19 cellular contexts compared by ENCODE assay signal in the genomic region with DNA sequence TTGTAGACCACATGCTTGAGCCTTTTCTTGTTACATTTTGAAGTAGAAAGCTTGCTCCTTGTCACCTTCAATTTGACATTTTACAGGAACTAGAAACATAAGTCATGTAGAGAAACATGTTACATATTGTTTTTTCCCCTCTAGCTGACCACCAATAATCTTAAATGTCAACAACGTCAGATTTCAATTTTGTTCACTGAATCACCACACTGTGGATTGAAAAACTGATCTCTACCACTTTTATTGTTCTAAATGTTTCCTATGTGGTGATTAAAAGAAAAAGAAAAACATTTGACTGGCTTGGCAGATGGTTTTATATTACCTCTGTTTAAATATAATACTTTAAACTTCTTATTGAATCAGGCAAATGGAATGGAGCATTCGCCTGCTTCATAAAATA.
A peak's percentile ranks its signal among the peaks of the same experiment; 100 is the strongest.
DNase-seq lines count a peak whose midpoint lies in the region; ATAC-seq and TF ChIP-seq lines count a peak whose summit lies in the region.
"Had no signal": no experiment of that assay in that cellular context is flagged by ENCODE, and none has a peak within 500 bp of the region (broad histone marks: within the 10 kb centered on the region; RNA-seq: fewer than 3 reads in every experiment).

No MANE protein-coding gene starts in this region.

- H3K4ac ChIP-seq in IMR-90 (ENCODE audit: low read depth, low read length) = peak overlapping the region; percentile 35; the same call in 1 of the 2 replicates

- in situ Hi-C loops in IMR-90 (cut with MboI; ENCODE audit: low sequenced_read_pairs) = no loop called here
- in situ Hi-C loops in astrocyte of the spinal cord (cut with HindIII; ENCODE audit: low sequenced_read_pairs) = no loop called here

- peak; percentile 62 for ATAC-seq in IMR-90 (ENCODE audit: low read depth)
- ATAC-seq: activated CD8-positive, alpha-beta T cell treated with anti-CD3 and anti-CD28 coated beads for 36 hours; activated T-cell treated with anti-CD3 and anti-CD28 coated beads, Interleukin-2, amount 50 U/mL, for 4 hours; esophagus mucosa; pancreas; T-cell; WTC11 had no signal

- H3K4me3 ChIP-seq in IMR-90 (ENCODE audit: insufficient read depth, low read depth, low read length) (peak overlapping the region; percentile 2; the same call in 1 of the 2 replicates), astrocyte of the spinal cord (ENCODE audit: low read depth, low read length) (no peak overlapping the region), fibroblast of the aortic adventitia (ENCODE audit: low read depth, low read length) (no peak overlapping the region)
- H3K4me3 ChIP-seq: pancreas, sigmoid colon had no signal

- peak overlapping the region; percentile 97 for H2BK5ac ChIP-seq in IMR-90 (ENCODE audit: low read depth, low read length, poor library complexity, severe bottlenecking)

- BruUV-seq in IMR-90 (replicated peaks; lab: Mats Ljungman, UMichigan) = no TSS peak

- H3K36me3 ChIP-seq in IMR-90 (ENCODE audit: control insufficient read depth, insufficient read depth, low read length) = no peaks in the 10 kb centered on the region
- H3K36me3 ChIP-seq: pancreas, sigmoid colon had no signal

- H2BK15ac ChIP-seq in IMR-90 (ENCODE audit: low read depth, low read length) = peak overlapping the region; percentile 79; the same call in 1 of the 3 replicates

- WGBS in IMR-90 (ENCODE audit: extremely low coverage in 2 of 2, insufficient read length in 1 of 2), 2 experiments = no CpG with 5 or more reads among the region's 2 CpGs

- POLR2A ChIA-PET in IMR-90 (lab: Charles Lee; ENCODE audit: unreplicated experiment) = interaction anchor here (0.6 kb wide), 1 partner anchor 83 kb away, joined by 3 read pairs; no protein-coding TSS in a partner anchor

- H3K27me3 ChIP-seq in IMR-90 (ENCODE audit: control insufficient read depth, insufficient read depth, low read length) = no peaks in the 10 kb centered on the region
- H3K27me3 ChIP-seq: pancreas, sigmoid colon had no signal

- no peak for TF ChIP-seq RAD21 in IMR-90 (IDR thresholded peaks at IDR 0.05; ENCODE audit: low read length)

- no peaks in the 10 kb centered on the region for H3K79me1 ChIP-seq in IMR-90 (ENCODE audit: low read depth in 1 of 2, low read length in 2 of 2)

- H3K14ac ChIP-seq in IMR-90 (replicated peaks; ENCODE audit: low read depth, low read length) = 0 out of 2 replicates have a peak overlapping the region, but pooled peaks have one; percentile 49

- peak overlapping the region; percentile 90 for H3K4me2 ChIP-seq in IMR-90 (ENCODE audit: low read depth, low read length)

- DNase-seq in IMR-90 (peak; percentile 82), astrocyte of the spinal cord (ENCODE audit: low read depth, low spot score) (peak; percentile 76), fibroblast of the aortic adventitia (ENCODE audit: low read depth) (peak; percentile 68), NCI-H345 (lab: John Stamatoyannopoulos, UW) (no peak), NCI-H187 treated with DMSO at 0.1 percent for 48 hours (lab: John Stamatoyannopoulos, UW) (no peak), T-helper 9 cell (no peak)
- no peak for DNase-seq in activated CD4-positive, alpha-beta T cell treated with anti-CD3 and anti-CD28 coated beads, Interleukin-2, amount 50 U/mL, for 4 hours
- DNase-seq: activated CD8-positive, alpha-beta T cell treated with anti-CD3 and anti-CD28 coated beads for 36 hours; activated naive CD4-positive, alpha-beta T cell treated with anti-CD3 and anti-CD28 coated beads, Interleukin-2, amount 50 U/mL, for 16 hours; activated T-cell treated with anti-CD3 and anti-CD28 coated beads, Interleukin-2, amount 50 U/mL, for 4 hours; C1 segment of cervical spinal cord; naive B cell; NCI-H446 treated with DMSO at 0.1 percent for 48 hours; pancreas; sigmoid colon; T-cell had no signal

- H2AFZ ChIP-seq in IMR-90 (replicated peaks; ENCODE audit: low read length, poor library complexity) = no peak overlapping the region

- no peak overlapping the region for H2AK5ac ChIP-seq in IMR-90 (ENCODE audit: low read depth, low read length)

- TF ChIP-seq POLR2A in IMR-90 (IDR thresholded peaks at IDR 0.05; ENCODE audit: low read depth, low read length) = no peak

- H2BK120ac ChIP-seq in IMR-90 (ENCODE audit: low read depth, low read length) = peak overlapping the region; percentile 84

- H4K8ac ChIP-seq in IMR-90 (ENCODE audit: low read depth in 2 of 2, low read length in 2 of 2) = peak overlapping the region in 1 of 2 experiments; percentile 79; a peak in 2 of 4 replicates

- dilution Hi-C loops in IMR-90 (cut with HindIII; ENCODE audit: low sequenced_read_pairs, unreplicated experiment) = no loop called here

- H3K9me3 ChIP-seq in IMR-90 (ENCODE audit: control insufficient read depth, insufficient read depth, low read length) = no peaks in the 10 kb centered on the region
- H3K9me3 ChIP-seq: pancreas, sigmoid colon had no signal

- intact Hi-C loops in IMR-90 (cut with micrococcal nuclease) = no loop called here

- H3K18ac ChIP-seq in IMR-90 (ENCODE audit: low read depth, low read length) = peak overlapping the region; percentile 94

- H3K56ac ChIP-seq in IMR-90 (ENCODE audit: extremely low read depth, insufficient read depth, low read length) = no peak overlapping the region

- peak overlapping the region; percentile 33; the same call in 1 of the 2 replicates for H4K5ac ChIP-seq in IMR-90 (ENCODE audit: low read depth, low read length)

- peaks cover 3% of the 10 kb centered on the region; the same call in 1 of the 2 replicates for H3K4me1 ChIP-seq in IMR-90 (ENCODE audit: control insufficient read depth, insufficient read depth, low read length)
- H3K4me1 ChIP-seq: pancreas had no signal

- H3K23ac ChIP-seq in IMR-90 (ENCODE audit: low read depth, low read length) = peak overlapping the region; percentile 75; the same call in 1 of the 2 replicates

- peak overlapping the region; percentile 55; the same call in 1 of the 2 replicates for H4K91ac ChIP-seq in IMR-90 (ENCODE audit: insufficient read depth, low read depth, low read length)

- CTCF ChIA-PET in IMR-90 (lab: Yijun Ruan, JAX) = interaction anchor here (0.8 kb wide), 1 partner anchor 1380 kb away, joined by 3 read pairs; no protein-coding TSS in a partner anchor

- no peak overlapping the region for H2AK9ac ChIP-seq in IMR-90 (replicated peaks; ENCODE audit: low read depth, low read length, poor library complexity)

- no peak overlapping the region for H3K9ac ChIP-seq in IMR-90 (ENCODE audit: low read depth, low read length)

- H2BK20ac ChIP-seq in IMR-90 (ENCODE audit: low read depth, low read length) = peak overlapping the region; percentile 58; the same call in 1 of the 2 replicates

- TF ChIP-seq CTCF in IMR-90 (conservative IDR thresholded peaks at IDR 0.05; ENCODE audit: low read depth, low read length) = no peak
- TF ChIP-seq CTCF in astrocyte of the spinal cord (IDR thresholded peaks at IDR 0.05; ENCODE audit: low read depth, low read length) = no peak
- no peak for TF ChIP-seq CTCF in fibroblast of the aortic adventitia (IDR thresholded peaks at IDR 0.05; ENCODE audit: insufficient read depth, low read length)

- peak overlapping the region; percentile 13; the same call in 1 of the 2 replicates for H3K27ac ChIP-seq in IMR-90 (ENCODE audit: insufficient read depth, low read length)
- H3K27ac ChIP-seq: pancreas, RWPE1, sigmoid colon had no signal

- H3K9me1 ChIP-seq in IMR-90 (ENCODE audit: insufficient read depth, low read length) = no peaks in the 10 kb centered on the region

- no peaks in the 10 kb centered on the region for H4K20me1 ChIP-seq in IMR-90 (ENCODE audit: insufficient read depth, low read length)

TF ChIP-seq in IMR-90, 13 proteins besides CTCF, POLR2A, EP300 and RAD21:
- TF ChIP-seq NFE2L2 (IDR thresholded peaks at IDR 0.05; ENCODE audit: low read depth, low read length) (no peak), SMC3 (IDR thresholded peaks at IDR 0.05; ENCODE audit: low read depth, low read length) (no peak)

Comparison
In these comparisons a context has a peak if more than half of its experiments do, and no peak if none do; other contexts are left out.
1. DNase-seq: peak in IMR-90 (single experiment), astrocyte of the spinal cord (single experiment) and fibroblast of the aortic adventitia (single experiment); none in NCI-H345 (single experiment), NCI-H187 treated with DMSO at 0.1 percent for 48 hours (single experiment), activated CD4-positive, alpha-beta T cell treated with anti-CD3 and anti-CD28 coated beads, Interleukin-2, amount 50 U/mL, for 4 hours (0 of 2) and T-helper 9 cell (single experiment).